Comparison of ENCODE assay signal across 18 cellular contexts in genomic region chr16:90044111-90044551, GRCh38. TPM values are rescaled to one million over a fixed set of nuclear protein-coding genes. Genes with fewer than 3 reads are reported as not detected.
A peak's percentile ranks its signal among the peaks of the same experiment; 100 is the strongest.
DNase-seq lines count a peak whose midpoint lies in the region; ATAC-seq, FAIRE-seq and TF ChIP-seq lines count a peak whose summit lies in the region.
"Had no signal": no experiment of that assay in that cellular context is flagged by ENCODE, and none has a peak within 500 bp of the region (broad histone marks: within the 10 kb centered on the region; RNA-seq: fewer than 3 reads in every experiment).

No MANE protein-coding gene starts in this region.

- peaks cover 7% of the 10 kb centered on the region for H3K36me3 ChIP-seq in colonic mucosa
- H3K36me3 ChIP-seq in pancreas, result peaks cover 0 to 12% (median 0%) of the 10 kb centered on the region in 3 donors

- CTCF ChIA-PET in Calu3 (lab: Charles Lee), result interaction anchor here (0.6 to 1.2 kb wide), 5 partner anchors 18 to 134 kb away, joined by 3 to 9 read pairs (median 3); no protein-coding TSS in a partner anchor

- peak overlapping the region; percentile 38 for H3K4me3 Mint-ChIP-seq in Calu3 (ENCODE audit: low read depth, unreplicated experiment)
- H3K4me3 Mint-ChIP-seq: activated naive CD8-positive, alpha-beta T cell treated with anti-CD3 and anti-CD28 coated beads, Interleukin-2, amount 10 ng/mL, durations not matched to agents 7 days and 5 days had no signal

- ATAC-seq in pancreas, result peak in 3 of 4 donors; percentile 11 to 28 (median 22)
- ATAC-seq in omental fat pad (ENCODE audit: low FRiP score), result no peak

- peak overlapping the region; percentile 67 for H3K27ac Mint-ChIP-seq in Calu3 (ENCODE audit: unreplicated experiment)
- H3K27ac Mint-ChIP-seq: activated naive CD8-positive, alpha-beta T cell treated with anti-CD3 and anti-CD28 coated beads, Interleukin-2, amount 10 ng/mL, durations not matched to agents 7 days and 5 days; H9 had no signal

- H3K9me3 ChIP-seq in colonic mucosa (no peaks in the 10 kb centered on the region), pancreas (no peaks in the 10 kb centered on the region)
- H3K9me3 ChIP-seq: BE2C had no signal

- intact Hi-C loops in Calu3 (cut with micrococcal nuclease; ENCODE audit: unreplicated experiment) (no loop called here), colonic mucosa (cut with DNase I) (no loop called here), pancreas (cut with DNase I) (no loop called here)

- DNase-seq in Calu3 (peak; percentile 89), M059J (ENCODE audit: low read depth) (peak; percentile 67), colonic mucosa (peak; percentile 83), pancreas (peak in 1 of 6 donors; percentile 46), omental fat pad (ENCODE audit: low spot score) (no peak), H4 (ENCODE audit: low spot score) (no peak), amygdala (lab: John Stamatoyannopoulos, UW) (no peak), iPS-NIHi7 (ENCODE audit: extremely low spot score) (no peak)
- DNase-seq: activated naive CD8-positive, alpha-beta T cell treated with anti-CD3 and anti-CD28 coated beads, Interleukin-2, amount 10 ng/mL, durations not matched to agents 7 days and 5 days; BE2C; cortex of kidney; H9; NCI-H1105 treated with DMSO at 0.1 percent for 48 hours; NCI-H748 treated with DMSO at 0.1 percent for 48 hours; stimulated activated CD4-positive, alpha-beta T cell treated with anti-CD3 and anti-CD28 coated beads, Interleukin-2, amount 100 ng/mL, for 24 hours had no signal

- peak overlapping the region; percentile 12 for H3K27ac ChIP-seq in colonic mucosa
- no peak overlapping the region for H3K27ac ChIP-seq in pancreas
- H3K27ac ChIP-seq: SK-N-MC had no signal

- H3K4me1 ChIP-seq in colonic mucosa (peaks cover 10% of the 10 kb centered on the region), pancreas (peaks cover 4 to 10% (median 6%) of the 10 kb centered on the region in 3 donors)
- H3K4me1 ChIP-seq: BE2C had no signal

- H3K9me3 Mint-ChIP-seq in Calu3 (ENCODE audit: low read depth, unreplicated experiment), result no peaks in the 10 kb centered on the region
- H3K9me3 Mint-ChIP-seq: activated naive CD8-positive, alpha-beta T cell treated with anti-CD3 and anti-CD28 coated beads, Interleukin-2, amount 10 ng/mL, durations not matched to agents 7 days and 5 days; H9 had no signal

- H3K27me3 ChIP-seq in colonic mucosa (no peaks in the 10 kb centered on the region), pancreas (no peaks in the 10 kb centered on the region)
- H3K27me3 ChIP-seq: BE2C had no signal

- no peak overlapping the region for H3K9ac ChIP-seq in colonic mucosa (ENCODE audit: low read depth in 2 of 2, low read length in 2 of 2)

- WGBS in pancreas, 2 donors, result 86 to 87% methylated on average over 7 of the region's 7 CpGs

- TF ChIP-seq CTCF in Calu3 (IDR thresholded peaks at IDR 0.05; ENCODE audit: unreplicated experiment) (no peak), colonic mucosa (IDR thresholded peaks at IDR 0.05) (no peak), pancreas (IDR thresholded peaks at IDR 0.05) (no peak), omental fat pad (IDR thresholded peaks at IDR 0.05) (no peak)

- no peak for FAIRE-seq in pancreas (lab: Jason Lieb, UNC)
- FAIRE-seq: GM18507, islet of Langerhans had no signal

- H3K4me3 ChIP-seq in colonic mucosa, result no peak overlapping the region
- H3K4me3 ChIP-seq in pancreas, result no peak overlapping the region
- H3K4me3 ChIP-seq: SK-N-MC had no signal

- H3K36me3 Mint-ChIP-seq in Calu3 (ENCODE audit: insufficient read depth, unreplicated experiment), result peaks cover 64% of the 10 kb centered on the region
- H3K36me3 Mint-ChIP-seq: activated naive CD8-positive, alpha-beta T cell treated with anti-CD3 and anti-CD28 coated beads, Interleukin-2, amount 10 ng/mL, durations not matched to agents 7 days and 5 days had no signal

- peaks cover 30% of the 10 kb centered on the region for H3K4me1 Mint-ChIP-seq in Calu3 (ENCODE audit: low read depth, unreplicated experiment)

- no peaks in the 10 kb centered on the region for H3K27me3 Mint-ChIP-seq in Calu3 (ENCODE audit: unreplicated experiment)

- no TSS peak for BruUV-seq in Calu3 (replicated peaks; lab: Mats Ljungman, UMichigan)

RNA-seq across cellular contexts. Expression of gene DBNDD1, which starts 24.9 kb away (rescaled TPM):
- 38.5 and 39.9 TPM in 2 replicates for total RNA-seq in Calu3 (2022)
- total RNA-seq in M059J (2014; rRNA removed; shearing (Covaris generic)), result 10.9 and 18.7 TPM in 2 replicates
- 1 to 10 TPM; 2.2 to 5.5 TPM for total RNA-seq in colonic mucosa
- 10 to 100 TPM in 2 of 6 donors, 1 to 10 TPM in 4; 7.3 to 12.9 (median 9.7) TPM for total RNA-seq in pancreas
- 1 to 10 TPM; 6.2 to 8.9 TPM for polyA plus RNA-seq in pancreas
- 1 to 10 TPM in 3 of 4 donors, not detected in 1; 1.4 to 5.0 (median 3.5) TPM for total RNA-seq in omental fat pad
- total RNA-seq in H4 (2014; rRNA removed; shearing (Covaris generic)), result 8.7 and 11.7 TPM in 2 replicates

RNA-seq across cellular contexts. Expression of gene PRDM7, which starts 33.0 kb away (rescaled TPM):
- total RNA-seq in Calu3 (2022) (not detected in 2 replicates), colonic mucosa (not detected), pancreas (not detected), omental fat pad (not detected)
- not detected in 2 replicates for total RNA-seq in M059J (2014; rRNA removed; shearing (Covaris generic))
- polyA plus RNA-seq in pancreas, result not detected
- not detected in 2 replicates for total RNA-seq in H4 (2014; rRNA removed; shearing (Covaris generic))
- total RNA-seq: activated naive CD8-positive, alpha-beta T cell treated with anti-CD3 and anti-CD28 coated beads, Interleukin-2, amount 10 ng/mL, durations not matched to agents 7 days and 5 days; H9 had no signal

Comparison
In these comparisons a context has a peak if more than half of its experiments do, and no peak if none do; other contexts are left out.
1. DNase-seq: peak in Calu3 (single experiment), M059J (single experiment) and colonic mucosa (single experiment); none in omental fat pad (single experiment), H4 (single experiment), amygdala (0 of 56) and iPS-NIHi7 (single experiment).